Comparison of ENCODE assay signal across 8 cellular contexts in the genomic region with DNA sequence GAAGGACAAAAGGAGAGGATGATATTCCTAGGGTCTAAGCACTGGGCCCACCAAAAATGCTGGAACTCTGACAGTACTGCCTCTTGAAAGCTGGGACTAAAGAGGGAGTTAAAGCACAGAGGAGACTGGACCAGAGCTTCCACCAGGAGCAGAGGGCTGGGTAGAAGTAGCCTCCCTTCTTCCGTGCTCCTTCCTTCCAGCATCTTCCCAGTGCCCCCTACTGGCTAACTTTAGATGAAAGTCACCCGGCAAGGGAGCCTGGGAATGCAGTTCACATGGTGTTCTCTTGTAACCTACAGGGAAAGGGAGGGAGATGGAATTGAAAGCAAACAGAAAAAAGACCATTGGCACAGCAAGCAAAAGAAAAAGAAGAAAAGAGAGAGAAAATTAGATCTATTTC.
DNase-seq lines count a peak whose midpoint lies in the region; ATAC-seq and TF ChIP-seq lines count a peak whose summit lies in the region.

No MANE protein-coding gene starts in this region.

- H2BK12ac ChIP-seq in neuronal stem cell (ENCODE audit: low read length) = no peak overlapping the region

- H2AK5ac ChIP-seq in neuronal stem cell (ENCODE audit: low read depth, low read length) = no peak overlapping the region

- H3K9me2 ChIP-seq in PC-9 (ENCODE audit: insufficient read depth) = no peaks in the 10 kb centered on the region

- H4K8ac ChIP-seq in neuronal stem cell (ENCODE audit: low read depth, low read length) = no peak overlapping the region

- H3K27me3 ChIP-seq in ACC112 (ENCODE audit: insufficient read depth, low read length) (no peaks in the 10 kb centered on the region), PC-9 (ENCODE audit: insufficient read depth, low read depth) (no peaks in the 10 kb centered on the region), esophagus squamous epithelium (no peaks in the 10 kb centered on the region), neuronal stem cell (ENCODE audit: control insufficient read depth in 3 of 3, insufficient read depth in 3 of 3, low read depth in 1 of 3, low read length in 3 of 3) (no peaks in the 10 kb centered on the region)

- H3K27ac ChIP-seq in ACC112 (ENCODE audit: low read depth, low read length) (no peak overlapping the region; the same call in 1 of the 2 replicates), PC-9 (no peak overlapping the region), esophagus squamous epithelium (no peak overlapping the region), neuronal stem cell (replicated peaks; ENCODE audit: low read length) (no peak overlapping the region)

- WGBS in esophagus squamous epithelium, 2 donors = 29 to 66% methylated on average over 2 of the region's 2 CpGs
- no CpG with 5 or more reads among the region's 2 CpGs for WGBS in neuronal stem cell (ENCODE audit: extremely low coverage in 2 of 2, insufficient read length in 2 of 2, insufficient replicate concordance in 1 of 2), 2 donors

- H4K91ac ChIP-seq in neuronal stem cell (ENCODE audit: low read depth, low read length, poor library complexity) = no peak overlapping the region

- no peak overlapping the region for H3K4me3 ChIP-seq in ACC112 (ENCODE audit: low read depth, low read length)
- H3K4me3 ChIP-seq in GM12864 (ENCODE audit: low read depth, low read length) = no peak overlapping the region
- H3K4me3 ChIP-seq in PC-9 = no peak overlapping the region
- H3K4me3 ChIP-seq in esophagus squamous epithelium = no peak overlapping the region
- H3K4me3 ChIP-seq in neuronal stem cell (ENCODE audit: low read length in 2 of 2) = no peak overlapping the region

- H3K9me3 ChIP-seq in PC-9 (ENCODE audit: insufficient read depth, low read depth) = no peaks in the 10 kb centered on the region
- no peaks in the 10 kb centered on the region for H3K9me3 ChIP-seq in esophagus squamous epithelium
- no peaks in the 10 kb centered on the region for H3K9me3 ChIP-seq in neuronal stem cell (replicated peaks in 1 of 2; ENCODE audit: control insufficient read depth in 2 of 2, insufficient read depth in 1 of 2, low read depth in 1 of 2, low read length in 2 of 2)

- H2BK120ac ChIP-seq in neuronal stem cell (ENCODE audit: low read depth, low read length) = no peak overlapping the region

- H3K23ac ChIP-seq in neuronal stem cell (ENCODE audit: low read depth, low read length, poor library complexity) = no peak overlapping the region

- H3K4me1 ChIP-seq in ACC112 (ENCODE audit: control insufficient read depth, insufficient read depth, low read length, unreplicated experiment) (peaks cover 34% of the 10 kb centered on the region), PC-9 (replicated peaks; ENCODE audit: insufficient read depth) (peaks cover 17% of the 10 kb centered on the region), esophagus squamous epithelium (no peaks in the 10 kb centered on the region), neuronal stem cell (ENCODE audit: control insufficient read depth in 2 of 2, insufficient read depth in 1 of 2, low read depth in 1 of 2, low read length in 2 of 2) (peaks cover 0 to 3% of the 10 kb centered on the region in 2 donors)

- no peak for TF ChIP-seq POLR2A in esophagus squamous epithelium (IDR thresholded peaks at IDR 0.05)

- H4K20me1 ChIP-seq in PC-9 (ENCODE audit: insufficient read depth) = no peaks in the 10 kb centered on the region

- no TSS peak for BruUV-seq in PC-9 (replicated peaks; lab: Mats Ljungman, UMichigan)

- H2AFZ ChIP-seq in ACC112 (ENCODE audit: low read length, unreplicated experiment) = peak overlapping the region; percentile 61
- no peak overlapping the region for H2AFZ ChIP-seq in PC-9
- H2AFZ ChIP-seq in neuronal stem cell (ENCODE audit: low read length) = no peak overlapping the region

- H3K79me1 ChIP-seq in neuronal stem cell (ENCODE audit: low read depth, low read length) = no peaks in the 10 kb centered on the region

- H3F3A ChIP-seq in PC-9 (ENCODE audit: insufficient read depth, low read depth) = no peaks in the 10 kb centered on the region

- CTCF ChIA-PET in PC-9 (lab: Charles Lee) = interaction anchor here (0.6 kb wide), 1 partner anchor 73 kb away, joined by 7 read pairs; no protein-coding TSS in a partner anchor

- DNase-seq in GM12864 (ENCODE audit: low read depth) = peak; percentile 15
- DNase-seq in PC-9 = peak in 1 of 2 experiments; percentile 11
- no peak for DNase-seq in esophagus squamous epithelium (lab: John Stamatoyannopoulos, UW)
- DNase-seq in neuronal stem cell (ENCODE audit: low spot score) = peak; percentile 38
- DNase-seq in germinal center (ENCODE audit: low spot score) = no peak

- no peak overlapping the region for H3K18ac ChIP-seq in neuronal stem cell (ENCODE audit: low read length)

- H3K79me2 ChIP-seq in ACC112 (ENCODE audit: control insufficient read depth, insufficient read depth, low read length, unreplicated experiment) (no peaks in the 10 kb centered on the region), PC-9 (ENCODE audit: low read depth) (no peaks in the 10 kb centered on the region)

- POLR2A ChIA-PET in PC-9 (lab: Charles Lee; ENCODE audit: unreplicated experiment) = interaction anchor here (0.7 kb wide), 1 partner anchor 72 kb away, joined by 3 read pairs; no protein-coding TSS in a partner anchor

- no peak overlapping the region for H2BK15ac ChIP-seq in neuronal stem cell (ENCODE audit: low read length)

- H3K14ac ChIP-seq in neuronal stem cell (ENCODE audit: low read length) = no peak overlapping the region

- peak; percentile 81 for TF ChIP-seq CTCF in GM12864 (IDR thresholded peaks at IDR 0.05; ENCODE audit: low read depth, low read length, missing control alignments)
- peak; percentile 68 for TF ChIP-seq CTCF in PC-9 (conservative IDR thresholded peaks at IDR 0.05)
- TF ChIP-seq CTCF in esophagus squamous epithelium (IDR thresholded peaks at IDR 0.05) = peak in 4 of 6 experiments; percentile 35 to 60 (median 39)

- intact Hi-C loops in PC-9 (cut with micrococcal nuclease; ENCODE audit: unreplicated experiment) (no loop called here), esophagus squamous epithelium (cut with DNase I) (no loop called here)

- H3K4me2 ChIP-seq in PC-9 (no peak overlapping the region), neuronal stem cell (ENCODE audit: insufficient read depth, low read length, poor library complexity, severe bottlenecking) (no peak overlapping the region)

- peak; percentile 52 for ATAC-seq in HG02884 (IDR thresholded peaks at IDR 0.05; ENCODE audit: unreplicated experiment)
- ATAC-seq in HG02970 (IDR thresholded peaks at IDR 0.05; ENCODE audit: low FRiP score, unreplicated experiment) = no peak

- H3K9ac ChIP-seq in neuronal stem cell (ENCODE audit: low read depth, low read length, poor library complexity) = no peak overlapping the region

- no peaks in the 10 kb centered on the region for H3K36me3 ChIP-seq in ACC112 (ENCODE audit: insufficient read depth, low read length)
- H3K36me3 ChIP-seq in PC-9 (ENCODE audit: low read depth) = no peaks in the 10 kb centered on the region
- no peaks in the 10 kb centered on the region for H3K36me3 ChIP-seq in esophagus squamous epithelium
- no peaks in the 10 kb centered on the region for H3K36me3 ChIP-seq in neuronal stem cell (replicated peaks in 1 of 2; ENCODE audit: control insufficient read depth in 2 of 2, insufficient read depth in 2 of 2, low read length in 2 of 2)

- H2BK5ac ChIP-seq in neuronal stem cell (ENCODE audit: low read length) = no peak overlapping the region

- H3K4ac ChIP-seq in neuronal stem cell (ENCODE audit: low read length) = no peak overlapping the region

Comparison
In these comparisons a context has a peak if more than half of its experiments do, and no peak if none do; other contexts are left out.
1. DNase-seq: peak in GM12864 (single experiment) and neuronal stem cell (single experiment); none in esophagus squamous epithelium (single experiment) and germinal center (single experiment).
2. Peak in every context shown above with its lines, with median percentiles within 50 percentile points of each other: CTCF ChIP-seq.